ENCODE assay signal across 17 cellular contexts in the genomic region with DNA sequence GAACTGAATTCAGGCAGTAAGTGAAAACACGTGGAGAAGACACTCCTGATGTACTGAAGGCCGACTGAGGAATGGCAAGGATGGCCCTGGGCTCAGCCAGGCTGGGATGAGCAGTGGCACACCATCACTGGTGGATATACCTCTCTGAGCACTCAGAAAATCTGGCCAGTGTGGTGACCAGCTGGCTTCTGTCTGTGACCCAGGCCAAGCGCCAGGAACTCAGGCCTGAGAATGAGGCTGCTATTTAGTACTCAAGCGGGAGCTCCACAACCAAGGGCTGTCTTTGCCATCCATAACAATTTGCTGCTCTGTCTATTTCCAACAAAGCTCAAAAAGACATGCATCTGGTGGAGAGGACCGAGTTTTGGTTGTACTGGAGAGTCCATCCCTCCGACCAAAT.
DNase-seq lines count a peak whose midpoint lies in the region; ATAC-seq and TF ChIP-seq lines count a peak whose summit lies in the region.
"Had no signal": no experiment of that assay in that cellular context is flagged by ENCODE, and none has a peak within 500 bp of the region (broad histone marks: within the 10 kb centered on the region; RNA-seq: fewer than 3 reads in every experiment).

No MANE protein-coding gene starts in this region.

- no peaks in the 10 kb centered on the region for H3K27me3 Mint-ChIP-seq in stimulated activated naive CD8-positive, alpha-beta T cell treated with anti-CD3 and anti-CD28 coated beads, Interleukin-15, amount 100 ng/mL, for 72 hours

- H3K27me3 ChIP-seq in lung (ENCODE audit: control insufficient read depth, insufficient read depth): no peaks in the 10 kb centered on the region
- H3K27me3 ChIP-seq: BLaER1 treated with 17β-estradiol and CSF1 and Interleukin-3, amounts not matched to agents 10 nM and 100 nM had no signal

- H3K4me1 ChIP-seq in lung (ENCODE audit: control insufficient read depth in 2 of 2, insufficient read depth in 2 of 2, low read length in 2 of 2): no peaks in the 10 kb centered on the region
- H3K4me1 ChIP-seq: BLaER1 treated with 17β-estradiol and CSF1 and Interleukin-3, amounts not matched to agents 10 nM and 100 nM had no signal

- no peak overlapping the region for H3K4me3 ChIP-seq in lung
- H3K4me3 ChIP-seq: BLaER1 treated with 17β-estradiol and CSF1 and Interleukin-3, amounts not matched to agents 10 nM and 100 nM; GM23248 had no signal

- H3K27ac Mint-ChIP-seq in stimulated activated naive CD8-positive, alpha-beta T cell treated with anti-CD3 and anti-CD28 coated beads, Interleukin-15, amount 100 ng/mL, for 72 hours: no peak overlapping the region

- no peak for TF ChIP-seq CTCF in lung (IDR thresholded peaks at IDR 0.05; ENCODE audit: control extremely low read depth, extremely low read depth)

- DNase-seq in Ammon's horn (ENCODE audit: low spot score) (peak; percentile 36), cerebellum (ENCODE audit: low spot score) (peak; percentile 72), lung (ENCODE audit: low spot score) (peak; percentile 27), superior temporal gyrus (ENCODE audit: extremely low spot score) (peak; percentile 13), foreskin melanocyte (no peak), COLO668 (lab: John Stamatoyannopoulos, UW; ENCODE audit: unreplicated experiment) (no peak)
- DNase-seq in stimulated activated naive CD8-positive, alpha-beta T cell treated with anti-CD3 and anti-CD28 coated beads, Interleukin-15, amount 100 ng/mL, for 72 hours: no peak
- DNase-seq: 8988T; AML-193; CD4-positive, CD25-positive, alpha-beta regulatory T cell; DMS153; DND-41; GF-D8; GM23248 had no signal

- no peaks in the 10 kb centered on the region for H3K9me3 Mint-ChIP-seq in stimulated activated naive CD8-positive, alpha-beta T cell treated with anti-CD3 and anti-CD28 coated beads, Interleukin-15, amount 100 ng/mL, for 72 hours

- 81 to 87% methylated on average over 6 of the region's 6 CpGs for WGBS in lung, 2 donors

- no peaks in the 10 kb centered on the region for H3K36me3 ChIP-seq in lung (ENCODE audit: control insufficient read depth in 2 of 2, insufficient read depth in 2 of 2, low read length in 2 of 2)
- H3K36me3 ChIP-seq: BLaER1 treated with 17β-estradiol and CSF1 and Interleukin-3, amounts not matched to agents 10 nM and 100 nM had no signal

- H3K4me3 Mint-ChIP-seq in stimulated activated naive CD8-positive, alpha-beta T cell treated with anti-CD3 and anti-CD28 coated beads, Interleukin-15, amount 100 ng/mL, for 72 hours: no peak overlapping the region
- H3K4me3 Mint-ChIP-seq: CD4-positive, CD25-positive, alpha-beta regulatory T cell had no signal

- H3K4me1 Mint-ChIP-seq in stimulated activated naive CD8-positive, alpha-beta T cell treated with anti-CD3 and anti-CD28 coated beads, Interleukin-15, amount 100 ng/mL, for 72 hours: no peaks in the 10 kb centered on the region

- H3K9me3 ChIP-seq in lung (ENCODE audit: control insufficient read depth in 2 of 2, insufficient read depth in 1 of 2, low read length in 1 of 2): peaks cover 0 to 4% of the 10 kb centered on the region in 2 donors
- H3K9me3 ChIP-seq: BLaER1 treated with 17β-estradiol and CSF1 and Interleukin-3, amounts not matched to agents 10 nM and 100 nM had no signal

- no peak overlapping the region for H3K27ac ChIP-seq in lung (ENCODE audit: low read depth in 1 of 2, low read length in 1 of 2)
- H3K27ac ChIP-seq: BLaER1 treated with 17β-estradiol and CSF1 and Interleukin-3, amounts not matched to agents 10 nM and 100 nM; GM23248; HL-60 had no signal

- no peak for ATAC-seq in lung (ENCODE audit: insufficient read depth, low FRiP score)
- no peak for ATAC-seq in stimulated activated naive CD8-positive, alpha-beta T cell treated with anti-CD3 and anti-CD28 coated beads, Interleukin-15, amount 100 ng/mL, for 72 hours
- ATAC-seq: HCT116 had no signal

Comparison
In these comparisons a context has a peak if more than half of its experiments do, and no peak if none do; other contexts are left out.
1. DNase-seq: peak in Ammon's horn (single experiment), cerebellum (single experiment), lung (single experiment) and superior temporal gyrus (single experiment); none in foreskin melanocyte (single experiment), COLO668 (single experiment) and stimulated activated naive CD8-positive, alpha-beta T cell treated with anti-CD3 and anti-CD28 coated beads, Interleukin-15, amount 100 ng/mL, for 72 hours (0 of 2).